Comparison of ENCODE assay signal across 32 cellular contexts in genomic region chr15:78624651-78625590, GRCh38. TPM values are rescaled to one million over a fixed set of nuclear protein-coding genes. Genes with fewer than 3 reads are reported as not detected.
"Had no signal": no experiment of that assay in that cellular context is flagged by ENCODE, and none has a peak within 500 bp of the region (broad histone marks: within the 10 kb centered on the region; RNA-seq: fewer than 3 reads in every experiment).

No MANE protein-coding gene starts in this region.

- H3K4me3 ChIP-seq: ascending aorta, coronary artery, dorsolateral prefrontal cortex, gastrocnemius medialis, left ventricle myocardium inferior, lung, ovary, skin epidermis, thyroid gland had no signal

- H3K9me3 Mint-ChIP-seq: activated naive CD4-positive, alpha-beta T cell treated with anti-CD3 and anti-CD28 coated beads, Interleukin-2, amount 10 ng/mL, durations not matched to agents 7 days and 5 days; activated naive CD8-positive, alpha-beta T cell treated with anti-CD3 and anti-CD28 coated beads, Interleukin-2, amount 10 ng/mL, durations not matched to agents 7 days and 5 days; effector memory CD8-positive, alpha-beta T cell; stimulated activated naive CD8-positive, alpha-beta T cell treated with anti-CD3 and anti-CD28 coated beads, Interleukin-15, Interleukin-2, amounts not matched to agents 100 ng/mL and 50 ng/mL, for 24 hours; T-helper 2 cell treated with Interferon-gamma antibody and Interleukin-4, amounts not matched to agents 5 μg/mL and 100 μg/mL, for 36 hours had no signal

- H3K36me3 Mint-ChIP-seq: activated naive CD4-positive, alpha-beta T cell treated with anti-CD3 and anti-CD28 coated beads, Interleukin-2, amount 10 ng/mL, durations not matched to agents 7 days and 5 days; activated naive CD8-positive, alpha-beta T cell treated with anti-CD3 and anti-CD28 coated beads, Interleukin-2, amount 10 ng/mL, durations not matched to agents 7 days and 5 days had no signal

- H3K27ac Mint-ChIP-seq: activated CD4-positive, alpha-beta T cell treated with anti-CD3 and anti-CD28 coated beads for 36 hours; activated CD8-positive, alpha-beta T cell treated with anti-CD3 and anti-CD28 coated beads, Interleukin-2, amount 10 ng/mL, durations not matched to agents 7 days and 5 days; activated naive CD4-positive, alpha-beta T cell treated with anti-CD3 and anti-CD28 coated beads, Interleukin-2, amount 10 ng/mL, durations not matched to agents 7 days and 5 days; activated naive CD8-positive, alpha-beta T cell treated with anti-CD3 and anti-CD28 coated beads, Interleukin-2, amount 10 ng/mL, durations not matched to agents 7 days and 5 days; effector memory CD8-positive, alpha-beta T cell; nephron; progenitor cell of endocrine pancreas; stimulated activated naive CD8-positive, alpha-beta T cell treated with anti-CD3 and anti-CD28 coated beads, Interleukin-15, Interleukin-2, amounts not matched to agents 100 ng/mL and 50 ng/mL, for 24 hours; T-helper 2 cell treated with Interferon-gamma antibody and Interleukin-4, amounts not matched to agents 5 μg/mL and 100 μg/mL, for 36 hours had no signal

- ATAC-seq: activated CD4-positive, alpha-beta T cell treated with anti-CD3 and anti-CD28 coated beads for 36 hours; activated CD8-positive, alpha-beta T cell treated with anti-CD3 and anti-CD28 coated beads, Interleukin-2, amount 10 ng/mL, durations not matched to agents 7 days and 5 days; effector memory CD8-positive, alpha-beta T cell; sciatic nerve had no signal

- H3K27ac ChIP-seq: ascending aorta, coronary artery, dorsolateral prefrontal cortex, gastrocnemius medialis, left ventricle myocardium inferior, neutrophil, ovary, thyroid gland had no signal

- H3K4me3 Mint-ChIP-seq: activated CD4-positive, alpha-beta T cell treated with anti-CD3 and anti-CD28 coated beads for 36 hours; activated CD8-positive, alpha-beta T cell treated with anti-CD3 and anti-CD28 coated beads, Interleukin-2, amount 10 ng/mL, durations not matched to agents 7 days and 5 days; activated naive CD4-positive, alpha-beta T cell treated with anti-CD3 and anti-CD28 coated beads, Interleukin-2, amount 10 ng/mL, durations not matched to agents 7 days and 5 days; activated naive CD8-positive, alpha-beta T cell treated with anti-CD3 and anti-CD28 coated beads, Interleukin-2, amount 10 ng/mL, durations not matched to agents 7 days and 5 days; brain; effector memory CD8-positive, alpha-beta T cell; nephron; stimulated activated naive CD8-positive, alpha-beta T cell treated with anti-CD3 and anti-CD28 coated beads, Interleukin-15, Interleukin-2, amounts not matched to agents 100 ng/mL and 50 ng/mL, for 24 hours; T-helper 2 cell treated with Interferon-gamma antibody and Interleukin-4, amounts not matched to agents 5 μg/mL and 100 μg/mL, for 36 hours had no signal

- H3K27me3 ChIP-seq: ovary had no signal

- H3K9me3 ChIP-seq: ascending aorta, gastrocnemius medialis, left ventricle myocardium inferior, neutrophil, ovary, thyroid gland had no signal

- H3K36me3 ChIP-seq: ascending aorta, gastrocnemius medialis, left ventricle myocardium inferior, neutrophil, ovary, thyroid gland had no signal

- DNase-seq: activated CD4-positive, alpha-beta T cell treated with anti-CD3 and anti-CD28 coated beads for 36 hours; activated CD4-positive, CD25-positive, alpha-beta regulatory T cell; activated CD8-positive, alpha-beta T cell treated with anti-CD3 and anti-CD28 coated beads, Interleukin-2, amount 10 ng/mL, durations not matched to agents 7 days and 5 days; activated gamma-delta T cell; activated naive CD4-positive, alpha-beta T cell treated with anti-CD3 and anti-CD28 coated beads, Interleukin-2, amount 10 ng/mL, durations not matched to agents 7 days and 5 days; activated naive CD8-positive, alpha-beta T cell treated with anti-CD3 and anti-CD28 coated beads, Interleukin-2, amount 10 ng/mL, durations not matched to agents 7 days and 5 days; dorsolateral prefrontal cortex; effector memory CD8-positive, alpha-beta T cell; erythroblast; gastrocnemius medialis; glutamatergic neuron; left ventricle myocardium inferior; mesendoderm; ovary; stimulated activated CD4-positive, alpha-beta T cell treated with anti-CD3 and anti-CD28 coated beads, Interleukin-12 subunit alpha, Interleukin-12 subunit beta, amount 100 ng/mL, for 4 hours; stimulated activated CD4-positive, alpha-beta T cell treated with anti-CD3 and anti-CD28 coated beads, Interleukin-4, amount 100 ng/mL, for 1 hour; substantia nigra had no signal

- H3K4me1 Mint-ChIP-seq: nephron had no signal

RNA-seq across cellular contexts. Expression of gene CHRNA3, which starts 4.1 kb away (rescaled TPM):
- total RNA-seq: activated CD4-positive, alpha-beta T cell treated with anti-CD3 and anti-CD28 coated beads for 36 hours; activated CD8-positive, alpha-beta T cell treated with anti-CD3 and anti-CD28 coated beads, Interleukin-2, amount 10 ng/mL, durations not matched to agents 7 days and 5 days; activated naive CD8-positive, alpha-beta T cell treated with anti-CD3 and anti-CD28 coated beads, Interleukin-2, amount 10 ng/mL, durations not matched to agents 7 days and 5 days; ascending aorta; ovary; renal cortical epithelial cell; sciatic nerve had no signal

RNA-seq across cellular contexts. Expression of gene CHRNB4, which starts 16.1 kb away (rescaled TPM):
- total RNA-seq: activated CD4-positive, alpha-beta T cell treated with anti-CD3 and anti-CD28 coated beads for 36 hours; activated CD8-positive, alpha-beta T cell treated with anti-CD3 and anti-CD28 coated beads, Interleukin-2, amount 10 ng/mL, durations not matched to agents 7 days and 5 days; activated naive CD8-positive, alpha-beta T cell treated with anti-CD3 and anti-CD28 coated beads, Interleukin-2, amount 10 ng/mL, durations not matched to agents 7 days and 5 days; ascending aorta; cardiac septum; gastrocnemius medialis; left ventricle myocardium inferior; lung; mucosa of gallbladder; sciatic nerve; thyroid gland had no signal

RNA-seq across cellular contexts. Expression of gene CHRNA5, which starts 59.6 kb away (rescaled TPM):
- total RNA-seq: ascending aorta had no signal
